Comparison of ENCODE assay signal across 2 cellular contexts in genomic region chr6:136351518-136352106, GRCh38.
TF ChIP-seq lines count a peak whose summit lies in the region.

No MANE protein-coding gene starts in this region.

TF ChIP-seq in GM23338, 12 proteins besides CTCF, POLR2A, EP300 and RAD21:
- no peak for TF ChIP-seq CREB1 (CRISPR knock-in tag; IDR thresholded peaks at IDR 0.05; ENCODE audit: low read depth)
- no peak for TF ChIP-seq STAT1 (IDR thresholded peaks at IDR 0.05; ENCODE audit: unreplicated experiment)
- TF ChIP-seq, protein P1, sequence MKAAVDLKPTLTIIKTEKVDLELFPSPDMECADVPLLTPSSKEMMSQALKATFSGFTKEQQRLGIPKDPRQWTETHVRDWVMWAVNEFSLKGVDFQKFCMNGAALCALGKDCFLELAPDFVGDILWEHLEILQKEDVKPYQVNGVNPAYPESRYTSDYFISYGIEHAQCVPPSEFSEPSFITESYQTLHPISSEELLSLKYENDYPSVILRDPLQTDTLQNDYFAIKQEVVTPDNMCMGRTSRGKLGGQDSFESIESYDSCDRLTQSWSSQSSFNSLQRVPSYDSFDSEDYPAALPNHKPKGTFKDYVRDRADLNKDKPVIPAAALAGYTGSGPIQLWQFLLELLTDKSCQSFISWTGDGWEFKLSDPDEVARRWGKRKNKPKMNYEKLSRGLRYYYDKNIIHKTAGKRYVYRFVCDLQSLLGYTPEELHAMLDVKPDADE (IDR thresholded peaks at IDR 0.05), result no peak
- TF ChIP-seq EZH2phosphoT487 (IDR thresholded peaks at IDR 0.05; ENCODE audit: unreplicated experiment), result no peak
- no peak for TF ChIP-seq EZH2 (IDR thresholded peaks at IDR 0.05; ENCODE audit: low read depth, unreplicated experiment)
- TF ChIP-seq ZNF462 (CRISPR knock-in tag; IDR thresholded peaks at IDR 0.05), result no peak
- TF ChIP-seq, protein P2, sequence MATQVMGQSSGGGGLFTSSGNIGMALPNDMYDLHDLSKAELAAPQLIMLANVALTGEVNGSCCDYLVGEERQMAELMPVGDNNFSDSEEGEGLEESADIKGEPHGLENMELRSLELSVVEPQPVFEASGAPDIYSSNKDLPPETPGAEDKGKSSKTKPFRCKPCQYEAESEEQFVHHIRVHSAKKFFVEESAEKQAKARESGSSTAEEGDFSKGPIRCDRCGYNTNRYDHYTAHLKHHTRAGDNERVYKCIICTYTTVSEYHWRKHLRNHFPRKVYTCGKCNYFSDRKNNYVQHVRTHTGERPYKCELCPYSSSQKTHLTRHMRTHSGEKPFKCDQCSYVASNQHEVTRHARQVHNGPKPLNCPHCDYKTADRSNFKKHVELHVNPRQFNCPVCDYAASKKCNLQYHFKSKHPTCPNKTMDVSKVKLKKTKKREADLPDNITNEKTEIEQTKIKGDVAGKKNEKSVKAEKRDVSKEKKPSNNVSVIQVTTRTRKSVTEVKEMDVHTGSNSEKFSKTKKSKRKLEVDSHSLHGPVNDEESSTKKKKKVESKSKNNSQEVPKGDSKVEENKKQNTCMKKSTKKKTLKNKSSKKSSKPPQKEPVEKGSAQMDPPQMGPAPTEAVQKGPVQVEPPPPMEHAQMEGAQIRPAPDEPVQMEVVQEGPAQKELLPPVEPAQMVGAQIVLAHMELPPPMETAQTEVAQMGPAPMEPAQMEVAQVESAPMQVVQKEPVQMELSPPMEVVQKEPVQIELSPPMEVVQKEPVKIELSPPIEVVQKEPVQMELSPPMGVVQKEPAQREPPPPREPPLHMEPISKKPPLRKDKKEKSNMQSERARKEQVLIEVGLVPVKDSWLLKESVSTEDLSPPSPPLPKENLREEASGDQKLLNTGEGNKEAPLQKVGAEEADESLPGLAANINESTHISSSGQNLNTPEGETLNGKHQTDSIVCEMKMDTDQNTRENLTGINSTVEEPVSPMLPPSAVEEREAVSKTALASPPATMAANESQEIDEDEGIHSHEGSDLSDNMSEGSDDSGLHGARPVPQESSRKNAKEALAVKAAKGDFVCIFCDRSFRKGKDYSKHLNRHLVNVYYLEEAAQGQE (IDR thresholded peaks at IDR 0.05; ENCODE audit: unreplicated experiment), result no peak

TF ChIP-seq in IMR-90, 13 proteins besides CTCF, POLR2A, EP300 and RAD21:
- TF ChIP-seq RFX5 (IDR thresholded peaks at IDR 0.05; ENCODE audit: low read depth, low read length), result no peak
- no peak for TF ChIP-seq RCOR1 (IDR thresholded peaks at IDR 0.05; ENCODE audit: insufficient replicate concordance, low read length)
- TF ChIP-seq, protein P3, sequence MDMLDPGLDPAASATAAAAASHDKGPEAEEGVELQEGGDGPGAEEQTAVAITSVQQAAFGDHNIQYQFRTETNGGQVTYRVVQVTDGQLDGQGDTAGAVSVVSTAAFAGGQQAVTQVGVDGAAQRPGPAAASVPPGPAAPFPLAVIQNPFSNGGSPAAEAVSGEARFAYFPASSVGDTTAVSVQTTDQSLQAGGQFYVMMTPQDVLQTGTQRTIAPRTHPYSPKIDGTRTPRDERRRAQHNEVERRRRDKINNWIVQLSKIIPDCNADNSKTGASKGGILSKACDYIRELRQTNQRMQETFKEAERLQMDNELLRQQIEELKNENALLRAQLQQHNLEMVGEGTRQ (IDR thresholded peaks at IDR 0.05; ENCODE audit: low read depth, low read length), result no peak
- TF ChIP-seq, protein P4, sequence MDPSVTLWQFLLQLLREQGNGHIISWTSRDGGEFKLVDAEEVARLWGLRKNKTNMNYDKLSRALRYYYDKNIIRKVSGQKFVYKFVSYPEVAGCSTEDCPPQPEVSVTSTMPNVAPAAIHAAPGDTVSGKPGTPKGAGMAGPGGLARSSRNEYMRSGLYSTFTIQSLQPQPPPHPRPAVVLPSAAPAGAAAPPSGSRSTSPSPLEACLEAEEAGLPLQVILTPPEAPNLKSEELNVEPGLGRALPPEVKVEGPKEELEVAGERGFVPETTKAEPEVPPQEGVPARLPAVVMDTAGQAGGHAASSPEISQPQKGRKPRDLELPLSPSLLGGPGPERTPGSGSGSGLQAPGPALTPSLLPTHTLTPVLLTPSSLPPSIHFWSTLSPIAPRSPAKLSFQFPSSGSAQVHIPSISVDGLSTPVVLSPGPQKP (IDR thresholded peaks at IDR 0.05; ENCODE audit: borderline replicate concordance, low read depth, low read length), result no peak
- no peak for TF ChIP-seq MAFK (IDR thresholded peaks at IDR 0.05; ENCODE audit: low read depth, low read length)
- TF ChIP-seq CHD1 (IDR thresholded peaks at IDR 0.05; ENCODE audit: low read depth, low read length), result no peak
- TF ChIP-seq MXI1 (IDR thresholded peaks at IDR 0.05; ENCODE audit: borderline replicate concordance, low read depth, low read length), result no peak
- no peak for TF ChIP-seq FOS (IDR thresholded peaks at IDR 0.05; ENCODE audit: low read depth, low read length)
- no peak for TF ChIP-seq NFE2L2 (IDR thresholded peaks at IDR 0.05; ENCODE audit: low read depth, low read length)
- TF ChIP-seq MAZ (IDR thresholded peaks at IDR 0.05; ENCODE audit: borderline replicate concordance, low read depth, low read length), result no peak
- TF ChIP-seq SMC3 (IDR thresholded peaks at IDR 0.05; ENCODE audit: low read depth, low read length), result no peak
- no peak for TF ChIP-seq CEBPB (IDR thresholded peaks at IDR 0.05; ENCODE audit: low read depth, low read length)
- no peak for TF ChIP-seq BHLHE40 (IDR thresholded peaks at IDR 0.05; ENCODE audit: low read depth, low read length)
